8 cellular contexts compared by ENCODE assay signal in genomic region chr5:100900142-100900795, GRCh38.
DNase-seq lines count a peak whose midpoint lies in the region; ATAC-seq and TF ChIP-seq lines count a peak whose summit lies in the region.

No MANE protein-coding gene starts in this region.

- H3K9me3 Mint-ChIP-seq in T-helper 2 cell treated with Interferon-gamma antibody and Interleukin-4, amounts not matched to agents 5 μg/mL and 100 μg/mL, for 36 hours: peaks cover 8% of the 10 kb centered on the region
- no peaks in the 10 kb centered on the region for H3K9me3 Mint-ChIP-seq in memory B cell

- H3K27me3 ChIP-seq in duodenal mucosa (ENCODE audit: control insufficient read depth in 1 of 2, insufficient read depth in 2 of 2, low read length in 2 of 2): peaks cover 0 to 6% of the 10 kb centered on the region in 2 donors

- peak; percentile 61 for TF ChIP-seq RAD21 in Ishikawa (IDR thresholded peaks at IDR 0.05; ENCODE audit: low read depth)

- peaks cover 0 to 6% of the 10 kb centered on the region in 2 donors for H3K4me1 ChIP-seq in duodenal mucosa (ENCODE audit: control insufficient read depth in 1 of 2, insufficient read depth in 2 of 2, low read length in 2 of 2)

- peaks cover 38% of the 10 kb centered on the region for H3K4me1 Mint-ChIP-seq in T-helper 2 cell treated with Interferon-gamma antibody and Interleukin-4, amounts not matched to agents 5 μg/mL and 100 μg/mL, for 36 hours (ENCODE audit: low read depth)
- H3K4me1 Mint-ChIP-seq in memory B cell: peaks cover 36% of the 10 kb centered on the region

- peak overlapping the region; percentile 69 to 76 for H3K4me3 ChIP-seq in duodenal mucosa (ENCODE audit: low read depth in 1 of 2, low read length in 2 of 2)

- TF ChIP-seq EP300 in Ishikawa (IDR thresholded peaks at IDR 0.05; ENCODE audit: borderline replicate concordance): no peak

- no peaks in the 10 kb centered on the region for H3K27me3 Mint-ChIP-seq in T-helper 2 cell treated with Interferon-gamma antibody and Interleukin-4, amounts not matched to agents 5 μg/mL and 100 μg/mL, for 36 hours (ENCODE audit: low read depth)
- no peaks in the 10 kb centered on the region for H3K27me3 Mint-ChIP-seq in memory B cell

- H3K9ac ChIP-seq in duodenal mucosa (ENCODE audit: low read depth in 1 of 2, low read length in 2 of 2): peak overlapping the region; percentile 0 to 48

- DNase-seq in T-helper 2 cell treated with Interferon-gamma antibody and Interleukin-4, amounts not matched to agents 5 μg/mL and 100 μg/mL, for 36 hours (ENCODE audit: low spot score): no peak
- peak in 1 of 2 donors; percentile 57 for DNase-seq in memory B cell (ENCODE audit: low spot score in 2 of 2)
- DNase-seq in stimulated activated naive CD4-positive, alpha-beta T cell treated with Interleukin-2 at 50 U/mL for 16 hours (lab: John Stamatoyannopoulos, UW): peak; percentile 61

- peak overlapping the region; percentile 99 for H3K4me3 Mint-ChIP-seq in T-helper 2 cell treated with Interferon-gamma antibody and Interleukin-4, amounts not matched to agents 5 μg/mL and 100 μg/mL, for 36 hours
- peak overlapping the region; percentile 91 for H3K4me3 Mint-ChIP-seq in memory B cell

- H3K27ac ChIP-seq in C4-2B (no peak overlapping the region), duodenal mucosa (ENCODE audit: low read depth, low read length) (peak overlapping the region; percentile 68)

- ATAC-seq in GM19324 (IDR thresholded peaks at IDR 0.05; ENCODE audit: low FRiP score, unreplicated experiment) (peak; percentile 6), memory B cell (ENCODE audit: low read depth) (peak; percentile 11), HG02870 (IDR thresholded peaks at IDR 0.05; ENCODE audit: unreplicated experiment) (no peak)

- H3K9me3 ChIP-seq in duodenal mucosa (ENCODE audit: control insufficient read depth in 1 of 2, low read length in 2 of 2): no peaks in the 10 kb centered on the region

- H3K27ac Mint-ChIP-seq in T-helper 2 cell treated with Interferon-gamma antibody and Interleukin-4, amounts not matched to agents 5 μg/mL and 100 μg/mL, for 36 hours: peak overlapping the region; percentile 97
- H3K27ac Mint-ChIP-seq in memory B cell: peak overlapping the region; percentile 99

- H3K36me3 Mint-ChIP-seq in T-helper 2 cell treated with Interferon-gamma antibody and Interleukin-4, amounts not matched to agents 5 μg/mL and 100 μg/mL, for 36 hours (ENCODE audit: low read depth): peaks cover 48% of the 10 kb centered on the region
- H3K36me3 Mint-ChIP-seq in memory B cell: peaks cover 8% of the 10 kb centered on the region

- H3K36me3 ChIP-seq in duodenal mucosa (ENCODE audit: control insufficient read depth in 1 of 2, insufficient read depth in 2 of 2, low read length in 2 of 2): no peaks in the 10 kb centered on the region

- TF ChIP-seq CTCF in C4-2B (conservative IDR thresholded peaks at IDR 0.05): peak; percentile 18

TF ChIP-seq in Ishikawa, 13 proteins besides CTCF, POLR2A, EP300 and RAD21:
- TF ChIP-seq CEBPB (IDR thresholded peaks at IDR 0.05) (peak; percentile 39; the same call in 1 of the 2 replicates), FOXM1 (IDR thresholded peaks at IDR 0.05; ENCODE audit: borderline replicate concordance, low read depth) (no peak), USF1 (IDR thresholded peaks at IDR 0.05) (peak; percentile 2; the same call in 1 of the 2 replicates), YY1 (IDR thresholded peaks at IDR 0.05; ENCODE audit: low read depth) (no peak), TEAD4 (IDR thresholded peaks at IDR 0.05) (no peak), MAX (IDR thresholded peaks at IDR 0.05) (peak; percentile 68), TAF1 (IDR thresholded peaks at IDR 0.05; ENCODE audit: low read depth) (no peak; the same call in 1 of the 2 replicates), EGR1 (IDR thresholded peaks at IDR 0.05) (no peak), CREB1 (IDR thresholded peaks at IDR 0.05; ENCODE audit: low read depth) (no peak), NFIC (IDR thresholded peaks at IDR 0.05) (no peak)
